ENCODE assay signal across 24 cellular contexts in the genomic region with DNA sequence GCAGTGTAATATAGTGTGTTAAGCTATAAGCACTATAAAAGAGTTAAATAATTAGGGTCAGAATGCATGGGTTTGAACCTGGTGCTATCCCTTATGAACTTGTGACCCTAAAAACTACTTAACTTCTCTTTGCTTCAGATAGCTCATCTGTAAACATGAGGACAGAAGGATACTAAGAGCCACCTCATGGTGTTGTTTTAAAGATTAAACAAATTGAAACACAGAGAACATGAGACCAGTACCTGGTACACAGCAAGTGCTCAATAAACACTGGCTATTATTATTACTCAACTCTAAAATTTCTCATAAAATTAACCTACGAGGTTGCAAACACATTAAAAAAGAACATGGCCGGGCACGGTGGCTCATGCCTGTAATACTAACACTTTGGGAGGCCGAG. TPM values are rescaled to one million over a fixed set of nuclear protein-coding genes. Genes with fewer than 3 reads are reported as not detected.
A peak's percentile ranks its signal among the peaks of the same experiment; 100 is the strongest.
DNase-seq lines count a peak whose midpoint lies in the region; ATAC-seq, FAIRE-seq and TF ChIP-seq lines count a peak whose summit lies in the region.
"Had no signal": no experiment of that assay in that cellular context is flagged by ENCODE, and none has a peak within 500 bp of the region (broad histone marks: within the 10 kb centered on the region; RNA-seq: fewer than 3 reads in every experiment).

No MANE protein-coding gene starts in this region.

- no peaks in the 10 kb centered on the region for H3K27me3 ChIP-seq in HepG2 (ENCODE audit: control insufficient read depth in 1 of 2, insufficient read depth in 2 of 2, low read length in 2 of 2)
- H3K27me3 ChIP-seq in right lobe of liver = no peaks in the 10 kb centered on the region
- no peaks in the 10 kb centered on the region for H3K27me3 ChIP-seq in K562 (ENCODE audit: control insufficient read depth in 2 of 2, insufficient read depth in 2 of 2, low read length in 2 of 2)
- no peaks in the 10 kb centered on the region for H3K27me3 ChIP-seq in gastroesophageal sphincter
- H3K27me3 ChIP-seq: BE2C; BLaER1 treated with 17β-estradiol and CSF1 and Interleukin-3, amounts not matched to agents 10 nM and 100 nM had no signal

- H3K36me3 Mint-ChIP-seq in HFFc6 (ENCODE audit: low read depth) = no peaks in the 10 kb centered on the region
- H3K36me3 Mint-ChIP-seq in naive thymus-derived CD8-positive, alpha-beta T cell = peaks cover 0 to 8% (median 4%) of the 10 kb centered on the region in 3 donors
- peaks cover 0 to 4% of the 10 kb centered on the region in 2 donors for H3K36me3 Mint-ChIP-seq in stimulated activated naive B cell treated with anti-CD40 and anti-IgM and Interleukin-4, amounts not matched to agents 10 μg/mL and 1 μg/mL and 100 μg/mL, for 72 hours

- H3K9ac ChIP-seq in HepG2 (ENCODE audit: insufficient read depth, low read depth, low read length) (no peak overlapping the region), K562 (ENCODE audit: insufficient read depth in 1 of 2, low read depth in 2 of 2, low read length in 2 of 2) (peak overlapping the region in 1 of 2 experiments; percentile 31; a peak in 1 of 4 replicates)
- H3K9ac ChIP-seq: BLaER1 treated with 17β-estradiol and CSF1 and Interleukin-3, amounts not matched to agents 10 nM and 100 nM had no signal

- no peak overlapping the region for H3K4me3 Mint-ChIP-seq in HFFc6
- no peak overlapping the region for H3K4me3 Mint-ChIP-seq in naive thymus-derived CD8-positive, alpha-beta T cell
- H3K4me3 Mint-ChIP-seq in stimulated activated naive B cell treated with anti-CD40 and anti-IgM and Interleukin-4, amounts not matched to agents 10 μg/mL and 1 μg/mL and 100 μg/mL, for 72 hours = no peak overlapping the region
- H3K4me3 Mint-ChIP-seq: CD4-positive, alpha-beta memory T cell had no signal

- in situ Hi-C loops in HepG2 (cut with HindIII; ENCODE audit: extremely low pct_ligation_motif_present, low pct_unique_long_range_greater_than_20kb) (no loop called here), K562 (cut with MboI) (no loop called here)

- ATAC-seq in HepG2 (no peak), right lobe of liver (no peak), K562 (peak; percentile 44), gastroesophageal sphincter (no peak)
- ATAC-seq in naive thymus-derived CD8-positive, alpha-beta T cell = no peak
- ATAC-seq in stimulated activated naive B cell treated with anti-CD40 and anti-IgM and Interleukin-4, amounts not matched to agents 10 μg/mL and 1 μg/mL and 100 μg/mL, for 72 hours (replicated peaks) = no peak
- ATAC-seq: A549 had no signal

- TF ChIP-seq CTCF in HepG2 (CRISPR knock-in tag; IDR thresholded peaks at IDR 0.05) (no peak), right lobe of liver (IDR thresholded peaks at IDR 0.05) (no peak), HFFc6 (IDR thresholded peaks at IDR 0.05) (no peak), K562 (IDR thresholded peaks at IDR 0.05 in 2 of 3, conservative IDR thresholded peaks at IDR 0.05 in 1 of 3; ENCODE audit: insufficient read depth in 2 of 3, low read depth in 1 of 3, low read length in 3 of 3) (no peak), gastroesophageal sphincter (IDR thresholded peaks at IDR 0.05) (no peak)

- no peak for TF ChIP-seq POLR2A in HepG2 (IDR thresholded peaks at IDR 0.05; ENCODE audit: insufficient read depth in 1 of 2, low read depth in 2 of 2, low read length in 2 of 2)
- TF ChIP-seq POLR2A in right lobe of liver (IDR thresholded peaks at IDR 0.05) = no peak
- no peak for TF ChIP-seq POLR2A in K562 (conservative IDR thresholded peaks at IDR 0.05)
- no peak for TF ChIP-seq POLR2A in gastroesophageal sphincter (IDR thresholded peaks at IDR 0.05)

- H3K4me3 ChIP-seq in HepG2 (replicated peaks in 1 of 3; ENCODE audit: insufficient read depth in 1 of 3, low read depth in 2 of 3, low read length in 3 of 3) = no peak overlapping the region
- no peak overlapping the region for H3K4me3 ChIP-seq in right lobe of liver
- H3K4me3 ChIP-seq in K562 = no peak overlapping the region
- H3K4me3 ChIP-seq in gastroesophageal sphincter = no peak overlapping the region
- H3K4me3 ChIP-seq: A549; BLaER1 treated with 17β-estradiol and CSF1 and Interleukin-3, amounts not matched to agents 10 nM and 100 nM had no signal

- TF ChIP-seq RAD21 in HepG2 (CRISPR knock-in tag; IDR thresholded peaks at IDR 0.05) (no peak), K562 (CRISPR knock-in tag; conservative IDR thresholded peaks at IDR 0.05 in 1 of 2, IDR thresholded peaks at IDR 0.05 in 1 of 2) (no peak)

- intact Hi-C loops in HepG2 (cut with micrococcal nuclease; ENCODE audit: unreplicated experiment) = no loop called here
- intact Hi-C loops in right lobe of liver (cut with DNase I) = no loop called here
- intact Hi-C loops in K562 (cut with micrococcal nuclease) = no loop called here

- H3K27ac Mint-ChIP-seq in HFFc6 = peak overlapping the region; percentile 23; the same call in 1 of the 2 replicates
- H3K27ac Mint-ChIP-seq in naive thymus-derived CD8-positive, alpha-beta T cell = no peak overlapping the region
- H3K27ac Mint-ChIP-seq in stimulated activated naive B cell treated with anti-CD40 and anti-IgM and Interleukin-4, amounts not matched to agents 10 μg/mL and 1 μg/mL and 100 μg/mL, for 72 hours = no peak overlapping the region
- H3K27ac Mint-ChIP-seq: CD4-positive, alpha-beta memory T cell had no signal

- H3K4me2 ChIP-seq in HepG2 (ENCODE audit: low read depth, low read length) (no peak overlapping the region), K562 (ENCODE audit: insufficient read depth, low read length) (peak overlapping the region; percentile 37)
- H3K4me2 ChIP-seq: A549; BLaER1 treated with 17β-estradiol and CSF1 and Interleukin-3, amounts not matched to agents 10 nM and 100 nM had no signal

- H3K27me3 Mint-ChIP-seq in HFFc6 (ENCODE audit: insufficient read depth) = no peaks in the 10 kb centered on the region; the same call in 1 of the 2 replicates
- no peaks in the 10 kb centered on the region for H3K27me3 Mint-ChIP-seq in naive thymus-derived CD8-positive, alpha-beta T cell
- no peaks in the 10 kb centered on the region for H3K27me3 Mint-ChIP-seq in stimulated activated naive B cell treated with anti-CD40 and anti-IgM and Interleukin-4, amounts not matched to agents 10 μg/mL and 1 μg/mL and 100 μg/mL, for 72 hours
- H3K27me3 Mint-ChIP-seq: CD4-positive, alpha-beta memory T cell had no signal

- DNase-seq in HepG2 (ENCODE audit: low spot score) (no peak), right lobe of liver (no peak), HFFc6 (no peak), K562 (ENCODE audit: extremely low read depth in 1 of 4, low spot score in 3 of 4) (no peak)
- DNase-seq in naive thymus-derived CD8-positive, alpha-beta T cell = no peak
- DNase-seq in stimulated activated naive B cell treated with anti-CD40 and anti-IgM and Interleukin-4, amounts not matched to agents 10 μg/mL and 1 μg/mL and 100 μg/mL, for 72 hours = no peak
- DNase-seq: 8988T; ACHN; AML-193; BE2C; Calu3; CD4-positive, alpha-beta memory T cell; COR-L47; DMS53; DMS79 treated with DMSO at 0.1 percent for 48 hours; GF-D8; H7; HCEC 1CT had no signal

- BruUV-seq in HepG2 (replicated peaks; lab: Mats Ljungman, UMichigan) (no TSS peak), K562 (replicated peaks; lab: Mats Ljungman, UMichigan) (no TSS peak)

- no peak overlapping the region for H2AFZ ChIP-seq in HepG2 (ENCODE audit: low read length)
- peak overlapping the region; percentile 44 for H2AFZ ChIP-seq in K562 (ENCODE audit: low read depth, low read length)

- TF ChIP-seq EP300 in HepG2 (IDR thresholded peaks at IDR 0.05; ENCODE audit: low read depth in 2 of 2, low read length in 2 of 2) (no peak), HepG2 (CRISPR knock-in tag; IDR thresholded peaks at IDR 0.05; ENCODE audit: borderline replicate concordance) (no peak), K562 (IDR thresholded peaks at IDR 0.05; ENCODE audit: low read length) (no peak), gastroesophageal sphincter (IDR thresholded peaks at IDR 0.05) (no peak)

- CTCF ChIA-PET in HepG2 (lab: Yijun Ruan, JAX; ENCODE audit: low intra/inter-chr PET ratio, low total read pairs) (no interaction called here), K562 (lab: Yijun Ruan, JAX; ENCODE audit: low intra/inter-chr PET ratio) (no interaction called here)

- peaks cover 28% of the 10 kb centered on the region for H3K4me1 ChIP-seq in HepG2 (ENCODE audit: insufficient read depth, low read length)
- H3K4me1 ChIP-seq in right lobe of liver = no peaks in the 10 kb centered on the region
- peaks cover 13 to 49% of the 10 kb centered on the region in 2 experiments for H3K4me1 ChIP-seq in K562 (replicated peaks in 1 of 2; ENCODE audit: control insufficient read depth in 2 of 2, insufficient read depth in 2 of 2, low read length in 2 of 2)
- H3K4me1 ChIP-seq in gastroesophageal sphincter = peaks cover 9 to 51% (median 18%) of the 10 kb centered on the region in 3 donors
- H3K4me1 ChIP-seq: BE2C had no signal

- H3K36me3 ChIP-seq in HepG2 (replicated peaks in 1 of 2; ENCODE audit: control insufficient read depth in 1 of 2, insufficient read depth in 2 of 2, low read length in 2 of 2) = no peaks in the 10 kb centered on the region
- H3K36me3 ChIP-seq in right lobe of liver = no peaks in the 10 kb centered on the region
- H3K36me3 ChIP-seq in K562 (ENCODE audit: control insufficient read depth, insufficient read depth, low read length) = no peaks in the 10 kb centered on the region
- peaks cover 0 to 2% of the 10 kb centered on the region in 2 donors for H3K36me3 ChIP-seq in gastroesophageal sphincter
- H3K36me3 ChIP-seq: BE2C had no signal

- H3K9me3 Mint-ChIP-seq in HFFc6 = no peaks in the 10 kb centered on the region
- H3K9me3 Mint-ChIP-seq in naive thymus-derived CD8-positive, alpha-beta T cell = no peaks in the 10 kb centered on the region
- H3K9me3 Mint-ChIP-seq in stimulated activated naive B cell treated with anti-CD40 and anti-IgM and Interleukin-4, amounts not matched to agents 10 μg/mL and 1 μg/mL and 100 μg/mL, for 72 hours = no peaks in the 10 kb centered on the region
- H3K9me3 Mint-ChIP-seq: CD4-positive, alpha-beta memory T cell had no signal

- H3K27ac ChIP-seq in HepG2 (ENCODE audit: extremely low read length, insufficient read depth, low read length) (no peak overlapping the region), right lobe of liver (no peak overlapping the region), K562 (ENCODE audit: extremely low read depth, low read depth, low read length) (peak overlapping the region; percentile 61), gastroesophageal sphincter (no peak overlapping the region)
- H3K27ac ChIP-seq: A549; BLaER1 treated with 17β-estradiol and CSF1 and Interleukin-3, amounts not matched to agents 10 nM and 100 nM had no signal

- WGBS in HepG2 (ENCODE audit: low lambda C conversion rate) = 94% methylated on average over 4 of the region's 4 CpGs
- 97% methylated on average over 4 of the region's 4 CpGs for WGBS in right lobe of liver (ENCODE audit: insufficient coverage, low coverage, low lambda C conversion rate, missing lambda C conversion rate)
- WGBS in K562 (ENCODE audit: insufficient coverage, low coverage, missing lambda C conversion rate) = 27% methylated on average over 3 of the region's 4 CpGs
- WGBS in gastroesophageal sphincter (ENCODE audit: low coverage in 1 of 2), 2 donors = 94 to 97% methylated on average over 4 of the region's 4 CpGs

- peaks cover 41% of the 10 kb centered on the region for H3K4me1 Mint-ChIP-seq in HFFc6 (ENCODE audit: low read depth)
- peaks cover 20 to 43% (median 37%) of the 10 kb centered on the region in 4 donors for H3K4me1 Mint-ChIP-seq in naive thymus-derived CD8-positive, alpha-beta T cell
- H3K4me1 Mint-ChIP-seq in stimulated activated naive B cell treated with anti-CD40 and anti-IgM and Interleukin-4, amounts not matched to agents 10 μg/mL and 1 μg/mL and 100 μg/mL, for 72 hours = peaks cover 23 to 31% of the 10 kb centered on the region in 2 donors

- H3K79me2 ChIP-seq in HepG2 (ENCODE audit: insufficient read depth, low read length) (no peaks in the 10 kb centered on the region), K562 (ENCODE audit: control insufficient read depth, insufficient read depth, low read length) (peaks cover 29% of the 10 kb centered on the region; the same call in 2 of the 3 replicates)

- FAIRE-seq in HepG2 (lab: Jason Lieb, UNC) (no peak), K562 (lab: Jason Lieb, UNC) (no peak)
- FAIRE-seq: A549, GM12891, GM18507, H1 had no signal

- H3K9me1 ChIP-seq in K562 (ENCODE audit: control insufficient read depth, insufficient read depth, low read length) = peaks cover 3% of the 10 kb centered on the region

- H4K20me1 ChIP-seq in HepG2 (ENCODE audit: insufficient read depth, low read length) (0 out of 2 replicates have a peak, but pooled peaks cover 3% of the 10 kb centered on the region), K562 (replicated peaks; ENCODE audit: control insufficient read depth, insufficient read depth, low read length) (no peaks in the 10 kb centered on the region)

- POLR2A ChIA-PET in HepG2 (lab: Yijun Ruan, JAX) (no interaction called here), K562 (lab: Yijun Ruan, JAX) (interaction anchor here (0.5 to 4.0 kb wide), 3 partner anchors 11 to 120 kb away, joined by 3 to 13 read pairs (median 7); partner anchors contain the start of gene DDX5)
- POLR2A ChIA-PET in naive thymus-derived CD8-positive, alpha-beta T cell (lab: Charles Lee) = no interaction called here

- H3K9me3 ChIP-seq in HepG2 (ENCODE audit: low read length) (no peaks in the 10 kb centered on the region), right lobe of liver (no peaks in the 10 kb centered on the region), K562 (replicated peaks; ENCODE audit: control insufficient read depth, insufficient read depth, low read depth, low read length) (no peaks in the 10 kb centered on the region), gastroesophageal sphincter (no peaks in the 10 kb centered on the region)
- H3K9me3 ChIP-seq: A549; BE2C; BLaER1 treated with 17β-estradiol and CSF1 and Interleukin-3, amounts not matched to agents 10 nM and 100 nM had no signal

RNA-seq across cellular contexts. Expression of gene SMURF2, which starts 43.3 kb away (rescaled TPM):
- total RNA-seq in HepG2 (2016; rRNA removed; fragmentation: Illumina TruSeq; extraction: Trizol) (24.3 and 29.3 TPM in 2 replicates), right lobe of liver (1 to 10 TPM; 2.5 to 6.8 (median 4.0) TPM), K562 (2014; rRNA removed) (11.6 and 13.0 TPM in 2 replicates), K562 (2014; rRNA removed; fragmentation: Illumina TruSeq; extraction: Trizol) (20.5 and 22.1 TPM in 2 replicates), K562 (2015; rRNA removed; fragmentation: Illumina TruSeq; extraction: Trizol) (22.0 and 23.1 TPM in 2 replicates), K562 (2021) (15.2 and 15.7 TPM in 2 replicates), gastroesophageal sphincter (10 to 100 TPM; 35.0 to 60.8 (median 37.9) TPM)
- 9.8 and 12.5 TPM in 2 replicates for total RNA-seq in HepG2 (2016; cell fraction: cytosol; rRNA removed; fragmentation: Illumina TruSeq; extraction: Trizol; ENCODE audit: low read depth)
- 23.1 and 28.2 TPM in 2 replicates for total RNA-seq in HepG2 (2016; cell fraction: insoluble cytoplasmic fraction; rRNA removed; fragmentation: Illumina TruSeq; extraction: Trizol)
- 16.9 and 17.9 TPM in 2 replicates for total RNA-seq in HepG2 (2016; cell fraction: membrane; rRNA removed; fragmentation: Illumina TruSeq; extraction: Trizol)
- 23.0 and 24.2 TPM in 2 replicates for total RNA-seq in HepG2 (2016; cell fraction: nucleus; rRNA removed; fragmentation: Illumina TruSeq; extraction: Trizol)
- polyA plus RNA-seq in HepG2 (2011; rRNA removed) (12.9 and 14.9 TPM in 2 replicates), K562 (2011; rRNA removed) (13.3 and 14.8 TPM in 2 replicates), K562 (2014; fragmentation: Illumina TruSeq; extraction: Trizol) (15.9 and 16.4 TPM in 2 replicates), K562 (2014; fragmentation: Nextera tagmentation; extraction: Ambion mirVana) (1 to 10 TPM; 3.8 to 5.0 TPM), K562 (2014; rRNA removed) (9.1 and 11.3 TPM in 2 replicates)
- polyA plus RNA-seq in HepG2 (2011; cell fraction: cytosol; rRNA removed) = 6.7 and 10.4 TPM in 2 replicates
- polyA plus RNA-seq in HepG2 (2011; cell fraction: nucleus; rRNA removed) = 10.2 and 12.2 TPM in 2 replicates
- 13.3 and 15.9 TPM in 2 replicates for polyA plus RNA-seq in HepG2 (2012)
- 1.3 and 1.5 TPM in 2 replicates for polyA plus RNA-seq in HepG2 (2016; cell fraction: cytosol; fragmentation: Illumina TruSeq; extraction: Trizol; ENCODE audit: low read depth)
- polyA plus RNA-seq in HepG2 (2016; cell fraction: insoluble cytoplasmic fraction; fragmentation: Illumina TruSeq; extraction: Trizol; ENCODE audit: low read depth) = 20.3 and 21.2 TPM in 2 replicates
- polyA plus RNA-seq in HepG2 (2016; cell fraction: membrane; fragmentation: Illumina TruSeq; extraction: Trizol; ENCODE audit: low read depth) = 5.1 and 5.8 TPM in 2 replicates
- polyA plus RNA-seq in HepG2 (2016; cell fraction: nucleus; fragmentation: Illumina TruSeq; extraction: Trizol; ENCODE audit: insufficient read depth, low read depth) = 24.6 and 25.3 TPM in 2 replicates
- 16.0 and 18.1 TPM in 2 replicates for polyA minus RNA-seq in HepG2 (2011; rRNA and poly(A)+ RNA removed; ENCODE audit: low replicate concordance)
- polyA minus RNA-seq in HepG2 (2011; cell fraction: cytosol; rRNA and poly(A)+ RNA removed) = 14.9 and 18.5 TPM in 2 replicates
- 28.2 and 34.3 TPM in 2 replicates for polyA minus RNA-seq in HepG2 (2011; cell fraction: nucleus; rRNA and poly(A)+ RNA removed)
- 100 to 1,000 TPM in 3 of 6 experiments, 10 to 100 TPM in 3; 92.5 to 206 (median 99.1) TPM for total RNA-seq in HFFc6 (2021; fragmentation: NEBNext Ultra II Directional; extraction: Animal tissue kit (Norgen Biotek cat#: 25700))
- 14.0 and 35.3 TPM in 2 replicates for total RNA-seq in K562 (2011; cell fraction: chromatin; rRNA removed; ENCODE audit: low replicate concordance)
- total RNA-seq in K562 (2011; cell fraction: nucleolus; rRNA removed) = 6.8 and 8.8 TPM in 2 replicates
- total RNA-seq in K562 (2011; cell fraction: nucleoplasm; rRNA removed) = 12.4 and 15.6 TPM in 2 replicates
- polyA plus RNA-seq in K562 (2011; cell fraction: cytosol; rRNA removed) = 3.4 and 7.1 TPM in 2 replicates
- 11.5 and 13.8 TPM in 2 replicates for polyA plus RNA-seq in K562 (2011; cell fraction: nucleus; rRNA removed)
- 8.8 and 9.6 TPM in 2 replicates for polyA plus RNA-seq in K562 (2012)
- 31.6 and 34.3 TPM in 2 replicates for polyA minus RNA-seq in K562 (2011; rRNA and poly(A)+ RNA removed)
- 7.8 and 10.6 TPM in 2 replicates for polyA minus RNA-seq in K562 (2011; cell fraction: cytosol; rRNA and poly(A)+ RNA removed)
- 5.8 and 19.7 TPM in 2 replicates for polyA minus RNA-seq in K562 (2011; cell fraction: nucleus; rRNA and poly(A)+ RNA removed)
- total RNA-seq in naive thymus-derived CD8-positive, alpha-beta T cell = 10 to 100 TPM; 38.9 to 40.1 TPM
- polyA plus RNA-seq in naive thymus-derived CD8-positive, alpha-beta T cell = 10 to 100 TPM in 1 of 3 donors, 1 to 10 TPM in 2; 6.1 to 11.0 (median 8.0) TPM

Comparison
In these comparisons a context has a peak if more than half of its experiments do, and no peak if none do; other contexts are left out.
1. Of the 241 proteins assayed by ChIP-seq in both HepG2 and K562: peak only in HepG2: none; only in K562: CEBPB and ZKSCAN8; in both: none; in neither: 234; mixed calls (peak in some experiments, not most) for 5.